In genomic region chr20:22101606-22102005, GRCh38 we compare ENCODE assay signal across 11 cellular contexts.
"Had no signal": no experiment of that assay in that cellular context is flagged by ENCODE, and none has a peak within 500 bp of the region (broad histone marks: within the 10 kb centered on the region; RNA-seq: fewer than 3 reads in every experiment).

No MANE protein-coding gene starts in this region.

- H3K4me1 Mint-ChIP-seq: GM23338, H9 had no signal

- H3K9me3 ChIP-seq: HAP-1 had no signal

- H3K4me2 ChIP-seq: GM23338 had no signal

- H3K27ac ChIP-seq: GM23248 had no signal

- H3K4me1 ChIP-seq: HAP-1 had no signal

- H3K36me3 ChIP-seq: HAP-1 had no signal

- H3K27ac Mint-ChIP-seq: GM23338, H9, HFFc6 had no signal

- H2AFZ ChIP-seq: GM23248, GM23338 had no signal

- H3K4me3 Mint-ChIP-seq: GM23338, H9, HFFc6 had no signal

- DNase-seq: GM23248, GOT3, H7, H9, HCEC 1CT, HFFc6 had no signal

- ATAC-seq: GM23338, HCT116 had no signal

- FAIRE-seq: H1, H54 had no signal

- H3K9me3 Mint-ChIP-seq: GM23338 had no signal

- H3K4me3 ChIP-seq: GM23248, GM23338, HAP-1 had no signal

- H3K9ac ChIP-seq: GM23248 had no signal
